Comparison of ENCODE assay signal across 1 cellular context in genomic region chr14:74302634-74303569, GRCh38.
TF ChIP-seq lines count a peak whose summit lies in the region.

Gene ABCD4, minus strand, starts transcription at chr14:74302934. Its CDS starts 22 bp downstream, at chr14:74302912.

TF ChIP-seq in HEK293, 187 proteins besides CTCF, POLR2A, EP300 and RAD21 (continued from another document and continues in another):
- TF ChIP-seq ZBTB10 (tag by site-specific recombination; IDR thresholded peaks at IDR 0.05): peak; percentile 48; the same call in 1 of the 2 replicates
- TF ChIP-seq ZNF19 (tag by site-specific recombination; IDR thresholded peaks at IDR 0.05; ENCODE audit: low read depth): no peak
- TF ChIP-seq KLF7 (tag by site-specific recombination; IDR thresholded peaks at IDR 0.05; ENCODE audit: borderline replicate concordance): 0 out of 2 replicates have a peak, but pooled peaks have one; percentile 11
- 0 out of 2 replicates have a peak, but pooled peaks have one; percentile 32 for TF ChIP-seq ZNF24 (tag by site-specific recombination; IDR thresholded peaks at IDR 0.05)
- no peak for TF ChIP-seq ZNF391 (tag by site-specific recombination; IDR thresholded peaks at IDR 0.05; ENCODE audit: borderline replicate concordance, low read depth)
- 0 out of 2 replicates have a peak, but pooled peaks have one; percentile 27 for TF ChIP-seq ZNF843 (tag by site-specific recombination; IDR thresholded peaks at IDR 0.05)
- TF ChIP-seq ZNF214 (tag by site-specific recombination; IDR thresholded peaks at IDR 0.05; ENCODE audit: borderline replicate concordance): no peak
- peak; percentile 56; the same call in 1 of the 2 replicates for TF ChIP-seq KLF1 (tag by site-specific recombination; IDR thresholded peaks at IDR 0.05)
- peak; percentile 26 for TF ChIP-seq SP2 (tag by site-specific recombination; IDR thresholded peaks at IDR 0.05)
- no peak for TF ChIP-seq ZNF37A (tag by site-specific recombination; IDR thresholded peaks at IDR 0.05)
- TF ChIP-seq ZNF324 (tag by site-specific recombination; IDR thresholded peaks at IDR 0.05): peak; percentile 49; the same call in 1 of the 2 replicates
- TF ChIP-seq ZBTB1 (tag by site-specific recombination; IDR thresholded peaks at IDR 0.05): peak; percentile 98
- peak; percentile 79 for TF ChIP-seq KLF9 (tag by site-specific recombination; IDR thresholded peaks at IDR 0.05; ENCODE audit: low read depth)
- no peak for TF ChIP-seq ZNF146 (tag by site-specific recombination; IDR thresholded peaks at IDR 0.05)
- peak; percentile 85 for TF ChIP-seq PATZ1 (tag by site-specific recombination; IDR thresholded peaks at IDR 0.05)
- no peak for TF ChIP-seq ZFP41 (tag by site-specific recombination; IDR thresholded peaks at IDR 0.05; ENCODE audit: borderline replicate concordance)
- peak; percentile 58; the same call in 1 of the 2 replicates for TF ChIP-seq ZNF76 (tag by site-specific recombination; IDR thresholded peaks at IDR 0.05; ENCODE audit: borderline replicate concordance, low read depth)
- TF ChIP-seq ZFP3 (tag by site-specific recombination; IDR thresholded peaks at IDR 0.05; ENCODE audit: low read depth): no peak
- TF ChIP-seq ZBTB20 (tag by site-specific recombination; IDR thresholded peaks at IDR 0.05): peak; percentile 37; the same call in 1 of the 2 replicates
- no peak for TF ChIP-seq ZNF624 (tag by site-specific recombination; IDR thresholded peaks at IDR 0.05)
- TF ChIP-seq ZNF114 (tag by site-specific recombination; IDR thresholded peaks at IDR 0.05): no peak
- TF ChIP-seq ZNF341 (tag by site-specific recombination; IDR thresholded peaks at IDR 0.05; ENCODE audit: low read depth): peak; percentile 83
- TF ChIP-seq, protein P1, sequence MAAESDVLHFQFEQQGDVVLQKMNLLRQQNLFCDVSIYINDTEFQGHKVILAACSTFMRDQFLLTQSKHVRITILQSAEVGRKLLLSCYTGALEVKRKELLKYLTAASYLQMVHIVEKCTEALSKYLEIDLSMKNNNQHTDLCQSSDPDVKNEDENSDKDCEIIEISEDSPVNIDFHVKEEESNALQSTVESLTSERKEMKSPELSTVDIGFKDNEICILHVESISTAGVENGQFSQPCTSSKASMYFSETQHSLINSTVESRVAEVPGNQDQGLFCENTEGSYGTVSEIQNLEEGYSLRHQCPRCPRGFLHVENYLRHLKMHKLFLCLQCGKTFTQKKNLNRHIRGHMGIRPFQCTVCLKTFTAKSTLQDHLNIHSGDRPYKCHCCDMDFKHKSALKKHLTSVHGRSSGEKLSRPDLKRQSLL (tag by site-specific recombination; IDR thresholded peaks at IDR 0.05): no peak
- no peak for TF ChIP-seq ZNF510 (tag by site-specific recombination; IDR thresholded peaks at IDR 0.05; ENCODE audit: insufficient replicate concordance)
- peak; percentile 99 for TF ChIP-seq ZNF121 (tag by site-specific recombination; IDR thresholded peaks at IDR 0.05)
- TF ChIP-seq, protein P2, sequence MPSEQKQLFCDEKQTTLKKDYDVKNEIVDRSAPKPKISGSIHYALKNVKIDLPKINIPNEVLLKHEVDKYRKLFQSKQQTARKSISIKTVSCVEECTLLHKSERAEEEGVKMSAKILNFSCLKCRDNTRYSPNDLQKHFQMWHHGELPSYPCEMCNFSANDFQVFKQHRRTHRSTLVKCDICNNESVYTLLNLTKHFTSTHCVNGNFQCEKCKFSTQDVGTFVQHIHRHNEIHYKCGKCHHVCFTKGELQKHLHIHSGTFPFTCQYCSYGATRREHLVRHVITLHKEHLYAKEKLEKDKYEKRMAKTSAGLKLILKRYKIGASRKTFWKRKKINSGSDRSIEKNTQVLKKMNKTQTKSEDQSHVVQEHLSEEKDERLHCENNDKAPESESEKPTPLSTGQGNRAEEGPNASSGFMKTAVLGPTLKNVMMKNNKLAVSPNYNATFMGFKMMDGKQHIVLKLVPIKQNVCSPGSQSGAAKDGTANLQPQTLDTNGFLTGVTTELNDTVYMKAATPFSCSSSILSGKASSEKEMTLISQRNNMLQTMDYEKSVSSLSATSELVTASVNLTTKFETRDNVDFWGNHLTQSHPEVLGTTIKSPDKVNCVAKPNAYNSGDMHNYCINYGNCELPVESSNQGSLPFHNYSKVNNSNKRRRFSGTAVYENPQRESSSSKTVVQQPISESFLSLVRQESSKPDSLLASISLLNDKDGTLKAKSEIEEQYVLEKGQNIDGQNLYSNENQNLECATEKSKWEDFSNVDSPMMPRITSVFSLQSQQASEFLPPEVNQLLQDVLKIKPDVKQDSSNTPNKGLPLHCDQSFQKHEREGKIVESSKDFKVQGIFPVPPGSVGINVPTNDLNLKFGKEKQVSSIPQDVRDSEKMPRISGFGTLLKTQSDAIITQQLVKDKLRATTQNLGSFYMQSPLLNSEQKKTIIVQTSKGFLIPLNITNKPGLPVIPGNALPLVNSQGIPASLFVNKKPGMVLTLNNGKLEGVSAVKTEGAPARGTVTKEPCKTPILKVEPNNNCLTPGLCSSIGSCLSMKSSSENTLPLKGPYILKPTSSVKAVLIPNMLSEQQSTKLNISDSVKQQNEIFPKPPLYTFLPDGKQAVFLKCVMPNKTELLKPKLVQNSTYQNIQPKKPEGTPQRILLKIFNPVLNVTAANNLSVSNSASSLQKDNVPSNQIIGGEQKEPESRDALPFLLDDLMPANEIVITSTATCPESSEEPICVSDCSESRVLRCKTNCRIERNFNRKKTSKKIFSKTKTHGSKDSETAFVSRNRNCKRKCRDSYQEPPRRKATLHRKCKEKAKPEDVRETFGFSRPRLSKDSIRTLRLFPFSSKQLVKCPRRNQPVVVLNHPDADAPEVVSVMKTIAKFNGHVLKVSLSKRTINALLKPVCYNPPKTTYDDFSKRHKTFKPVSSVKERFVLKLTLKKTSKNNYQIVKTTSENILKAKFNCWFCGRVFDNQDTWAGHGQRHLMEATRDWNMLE (tag by site-specific recombination; conservative IDR thresholded peaks at IDR 0.05; ENCODE audit: low read depth): peak; percentile 76
- TF ChIP-seq EGR2 (tag by site-specific recombination; IDR thresholded peaks at IDR 0.05; ENCODE audit: low read depth): no peak
- TF ChIP-seq, protein P3, sequence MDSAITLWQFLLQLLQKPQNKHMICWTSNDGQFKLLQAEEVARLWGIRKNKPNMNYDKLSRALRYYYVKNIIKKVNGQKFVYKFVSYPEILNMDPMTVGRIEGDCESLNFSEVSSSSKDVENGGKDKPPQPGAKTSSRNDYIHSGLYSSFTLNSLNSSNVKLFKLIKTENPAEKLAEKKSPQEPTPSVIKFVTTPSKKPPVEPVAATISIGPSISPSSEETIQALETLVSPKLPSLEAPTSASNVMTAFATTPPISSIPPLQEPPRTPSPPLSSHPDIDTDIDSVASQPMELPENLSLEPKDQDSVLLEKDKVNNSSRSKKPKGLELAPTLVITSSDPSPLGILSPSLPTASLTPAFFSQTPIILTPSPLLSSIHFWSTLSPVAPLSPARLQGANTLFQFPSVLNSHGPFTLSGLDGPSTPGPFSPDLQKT (IDR thresholded peaks at IDR 0.05; ENCODE audit: borderline replicate concordance, low read depth, low read length): no peak
- TF ChIP-seq ZNF623 (tag by site-specific recombination; IDR thresholded peaks at IDR 0.05): no peak
- TF ChIP-seq, protein P4, sequence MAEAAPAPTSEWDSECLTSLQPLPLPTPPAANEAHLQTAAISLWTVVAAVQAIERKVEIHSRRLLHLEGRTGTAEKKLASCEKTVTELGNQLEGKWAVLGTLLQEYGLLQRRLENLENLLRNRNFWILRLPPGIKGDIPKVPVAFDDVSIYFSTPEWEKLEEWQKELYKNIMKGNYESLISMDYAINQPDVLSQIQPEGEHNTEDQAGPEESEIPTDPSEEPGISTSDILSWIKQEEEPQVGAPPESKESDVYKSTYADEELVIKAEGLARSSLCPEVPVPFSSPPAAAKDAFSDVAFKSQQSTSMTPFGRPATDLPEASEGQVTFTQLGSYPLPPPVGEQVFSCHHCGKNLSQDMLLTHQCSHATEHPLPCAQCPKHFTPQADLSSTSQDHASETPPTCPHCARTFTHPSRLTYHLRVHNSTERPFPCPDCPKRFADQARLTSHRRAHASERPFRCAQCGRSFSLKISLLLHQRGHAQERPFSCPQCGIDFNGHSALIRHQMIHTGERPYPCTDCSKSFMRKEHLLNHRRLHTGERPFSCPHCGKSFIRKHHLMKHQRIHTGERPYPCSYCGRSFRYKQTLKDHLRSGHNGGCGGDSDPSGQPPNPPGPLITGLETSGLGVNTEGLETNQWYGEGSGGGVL (tag by site-specific recombination; IDR thresholded peaks at IDR 0.05): peak; percentile 38; the same call in 1 of the 2 replicates
- TF ChIP-seq ZNF600 (tag by site-specific recombination; IDR thresholded peaks at IDR 0.05): peak; percentile 38; the same call in 1 of the 2 replicates
- TF ChIP-seq REPIN1 (tag by site-specific recombination; IDR thresholded peaks at IDR 0.05; ENCODE audit: low read depth): peak; percentile 70; the same call in 1 of the 2 replicates
- TF ChIP-seq, protein P5, sequence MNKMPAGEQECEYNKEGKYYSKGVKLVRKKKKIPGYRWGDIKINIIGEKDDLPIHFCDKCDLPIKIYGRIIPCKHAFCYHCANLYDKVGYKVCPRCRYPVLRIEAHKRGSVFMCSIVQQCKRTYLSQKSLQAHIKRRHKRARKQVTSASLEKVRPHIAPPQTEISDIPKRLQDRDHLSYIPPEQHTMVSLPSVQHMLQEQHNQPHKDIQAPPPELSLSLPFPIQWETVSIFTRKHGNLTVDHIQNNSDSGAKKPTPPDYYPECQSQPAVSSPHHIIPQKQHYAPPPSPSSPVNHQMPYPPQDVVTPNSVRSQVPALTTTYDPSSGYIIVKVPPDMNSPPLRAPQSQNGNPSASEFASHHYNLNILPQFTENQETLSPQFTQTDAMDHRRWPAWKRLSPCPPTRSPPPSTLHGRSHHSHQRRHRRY (tag by site-specific recombination; IDR thresholded peaks at IDR 0.05): no peak
- peak; percentile 40 for TF ChIP-seq KLF10 (tag by site-specific recombination; IDR thresholded peaks at IDR 0.05)
- TF ChIP-seq, protein P6, sequence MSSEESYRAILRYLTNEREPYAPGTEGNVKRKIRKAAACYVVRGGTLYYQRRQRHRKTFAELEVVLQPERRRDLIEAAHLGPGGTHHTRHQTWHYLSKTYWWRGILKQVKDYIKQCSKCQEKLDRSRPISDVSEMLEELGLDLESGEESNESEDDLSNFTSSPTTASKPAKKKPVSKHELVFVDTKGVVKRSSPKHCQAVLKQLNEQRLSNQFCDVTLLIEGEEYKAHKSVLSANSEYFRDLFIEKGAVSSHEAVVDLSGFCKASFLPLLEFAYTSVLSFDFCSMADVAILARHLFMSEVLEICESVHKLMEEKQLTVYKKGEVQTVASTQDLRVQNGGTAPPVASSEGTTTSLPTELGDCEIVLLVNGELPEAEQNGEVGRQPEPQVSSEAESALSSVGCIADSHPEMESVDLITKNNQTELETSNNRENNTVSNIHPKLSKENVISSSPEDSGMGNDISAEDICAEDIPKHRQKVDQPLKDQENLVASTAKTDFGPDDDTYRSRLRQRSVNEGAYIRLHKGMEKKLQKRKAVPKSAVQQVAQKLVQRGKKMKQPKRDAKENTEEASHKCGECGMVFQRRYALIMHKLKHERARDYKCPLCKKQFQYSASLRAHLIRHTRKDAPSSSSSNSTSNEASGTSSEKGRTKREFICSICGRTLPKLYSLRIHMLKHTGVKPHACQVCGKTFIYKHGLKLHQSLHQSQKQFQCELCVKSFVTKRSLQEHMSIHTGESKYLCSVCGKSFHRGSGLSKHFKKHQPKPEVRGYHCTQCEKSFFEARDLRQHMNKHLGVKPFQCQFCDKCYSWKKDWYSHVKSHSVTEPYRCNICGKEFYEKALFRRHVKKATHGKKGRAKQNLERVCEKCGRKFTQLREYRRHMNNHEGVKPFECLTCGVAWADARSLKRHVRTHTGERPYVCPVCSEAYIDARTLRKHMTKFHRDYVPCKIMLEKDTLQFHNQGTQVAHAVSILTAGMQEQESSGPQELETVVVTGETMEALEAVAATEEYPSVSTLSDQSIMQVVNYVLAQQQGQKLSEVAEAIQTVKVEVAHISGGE (tag by site-specific recombination; conservative IDR thresholded peaks at IDR 0.05; ENCODE audit: low read depth): peak; percentile 70
- peak; percentile 75; the same call in 1 of the 2 replicates for TF ChIP-seq KLF16 (tag by site-specific recombination; IDR thresholded peaks at IDR 0.05)
